Comparison of ENCODE assay signal across 8 cellular contexts in genomic region chr18:59268722-59269562, GRCh38. TPM values are rescaled to one million over a fixed set of nuclear protein-coding genes. Genes with fewer than 3 reads are reported as not detected.
A peak's percentile ranks its signal among the peaks of the same experiment; 100 is the strongest.
DNase-seq lines count a peak whose midpoint lies in the region; ATAC-seq, FAIRE-seq and TF ChIP-seq lines count a peak whose summit lies in the region.

No MANE protein-coding gene starts in this region.

- H3K4me1 Mint-ChIP-seq in activated T-helper 17 cell treated with anti-CD3 and anti-CD28 coated beads, Interleukin-2, amount 50 U/mL, for 72 hours: peaks cover 11% of the 10 kb centered on the region

- FAIRE-seq in kidney (lab: Jason Lieb, UNC): no peak

- H3K36me3 Mint-ChIP-seq in activated T-helper 17 cell treated with anti-CD3 and anti-CD28 coated beads, Interleukin-2, amount 50 U/mL, for 72 hours (ENCODE audit: low read depth): peaks cover 5% of the 10 kb centered on the region

- DNase-seq in heart left ventricle (peak in 1 of 5 donors; percentile 19), right atrium auricular region (ENCODE audit: low spot score) (no peak), NCI-H1092 treated with DMSO at 0.1 percent for 48 hours (lab: John Stamatoyannopoulos, UW) (peak; percentile 49), kidney (peak; percentile 73), stomach (no peak), A172 (ENCODE audit: low spot score) (no peak)

- TF ChIP-seq CTCF in heart left ventricle (IDR thresholded peaks at IDR 0.05) (peak in 4 of 12 donors; percentile 10 to 39 (median 14)), right atrium auricular region (IDR thresholded peaks at IDR 0.05) (no peak), kidney (IDR thresholded peaks at IDR 0.05; ENCODE audit: borderline replicate concordance, extremely low read depth, insufficient read depth) (no peak), stomach (IDR thresholded peaks at IDR 0.05) (no peak)

- 1 to 5% (median 2%) methylated on average over 32 to 90 of the region's 90 CpGs for WGBS in heart left ventricle, 4 donors
- WGBS in stomach, 5 donors: 1 to 4% (median 2%) methylated on average over 16 to 90 of the region's 90 CpGs

- H3K27ac ChIP-seq in heart left ventricle (no peak overlapping the region), right atrium auricular region (no peak overlapping the region), kidney (ENCODE audit: low read depth in 2 of 2, low read length in 2 of 2) (no peak overlapping the region), stomach (no peak overlapping the region)

- TF ChIP-seq EP300 in stomach (IDR thresholded peaks at IDR 0.05): no peak

- TF ChIP-seq POLR2A in heart left ventricle (IDR thresholded peaks at IDR 0.05) (no peak), stomach (IDR thresholded peaks at IDR 0.05) (no peak)

- H3K4me1 ChIP-seq in heart left ventricle (peaks cover 0 to 54% (median 22%) of the 10 kb centered on the region in 12 donors), right atrium auricular region (peaks cover 0 to 53% of the 10 kb centered on the region in 2 donors), kidney (ENCODE audit: control insufficient read depth in 1 of 2, insufficient read depth in 1 of 2, low read depth in 1 of 2, low read length in 2 of 2) (peaks cover 0 to 2% of the 10 kb centered on the region in 2 donors), stomach (peaks cover 30 to 66% (median 58%) of the 10 kb centered on the region in 4 donors)

- peaks cover 79 to 100% (median 98%) of the 10 kb centered on the region in 9 donors for H3K27me3 ChIP-seq in heart left ventricle
- H3K27me3 ChIP-seq in right atrium auricular region: peaks cover 31 to 76% of the 10 kb centered on the region in 2 donors
- peaks cover 32 to 100% (median 100%) of the 10 kb centered on the region in 3 donors for H3K27me3 ChIP-seq in stomach

- H3K27ac Mint-ChIP-seq in activated T-helper 17 cell treated with anti-CD3 and anti-CD28 coated beads, Interleukin-2, amount 50 U/mL, for 72 hours: no peak overlapping the region

- peaks cover 57% of the 10 kb centered on the region for H3K27me3 Mint-ChIP-seq in activated T-helper 17 cell treated with anti-CD3 and anti-CD28 coated beads, Interleukin-2, amount 50 U/mL, for 72 hours

- no peaks in the 10 kb centered on the region for H3K36me3 ChIP-seq in heart left ventricle
- no peaks in the 10 kb centered on the region for H3K36me3 ChIP-seq in right atrium auricular region
- H3K36me3 ChIP-seq in kidney (ENCODE audit: control insufficient read depth in 1 of 2, insufficient read depth in 2 of 2, low read length in 2 of 2): no peaks in the 10 kb centered on the region
- H3K36me3 ChIP-seq in stomach: no peaks in the 10 kb centered on the region

- H3K4me3 Mint-ChIP-seq in activated T-helper 17 cell treated with anti-CD3 and anti-CD28 coated beads, Interleukin-2, amount 50 U/mL, for 72 hours: peak overlapping the region; percentile 64

- peak overlapping the region in 7 of 12 donors; percentile 23 to 33 (median 31) for H3K4me3 ChIP-seq in heart left ventricle
- H3K4me3 ChIP-seq in right atrium auricular region: peak overlapping the region in 1 of 2 donors; percentile 25
- no peak overlapping the region for H3K4me3 ChIP-seq in kidney (ENCODE audit: low read length in 2 of 2)
- peak overlapping the region; percentile 14 to 35 (median 24) for H3K4me3 ChIP-seq in stomach

- peak in 3 of 4 donors; percentile 57 to 69 (median 65) for ATAC-seq in heart left ventricle
- ATAC-seq in activated T-helper 17 cell treated with anti-CD3 and anti-CD28 coated beads, Interleukin-2, amount 50 U/mL, for 72 hours (replicated peaks): peak; percentile 74
- no peak for ATAC-seq in HG02623 (IDR thresholded peaks at IDR 0.05; ENCODE audit: unreplicated experiment)

- intact Hi-C loops in heart left ventricle (cut with DNase I): loop anchor here in 1 of 10 donors (10.0 kb wide), 1 partner anchor 184 kb away; no protein-coding TSS in a partner anchor
- intact Hi-C loops in kidney (cut with DNase I): no loop called here
- intact Hi-C loops in stomach (cut with DNase I; ENCODE audit: low total_unique reads): no loop called here

- no peak overlapping the region for H3K9ac ChIP-seq in kidney (ENCODE audit: low read length in 2 of 2)

- H3K9me3 ChIP-seq in heart left ventricle (no peaks in the 10 kb centered on the region), right atrium auricular region (no peaks in the 10 kb centered on the region), kidney (ENCODE audit: control insufficient read depth in 1 of 2, low read length in 2 of 2) (no peaks in the 10 kb centered on the region), stomach (peaks cover 0 to 21% (median 0%) of the 10 kb centered on the region in 4 donors)

- no peaks in the 10 kb centered on the region for H3K9me3 Mint-ChIP-seq in activated T-helper 17 cell treated with anti-CD3 and anti-CD28 coated beads, Interleukin-2, amount 50 U/mL, for 72 hours

RNA-seq across cellular contexts. Expression of gene RAX, which starts 4.3 kb away (rescaled TPM):
- total RNA-seq in heart left ventricle (not detected), right atrium auricular region (not detected), kidney (not detected), stomach (not detected)
- polyA plus RNA-seq in heart left ventricle (not detected), kidney (ENCODE audit: insufficient read depth, low read depth, low replicate concordance) (not detected), stomach (under 1 TPM in 1 of 3 donors, not detected in 2; 0.05 TPM)
- total RNA-seq in activated T-helper 17 cell treated with anti-CD3 and anti-CD28 coated beads, Interleukin-2, amount 50 U/mL, for 72 hours: under 1 TPM in 1 of 2 donors, not detected in 1; 0.24 TPM
- total RNA-seq in A172 (2014; rRNA removed; shearing (Covaris generic)): not detected in 2 replicates

RNA-seq across cellular contexts. Expression of gene GRP, which starts 49.0 kb away (rescaled TPM):
- total RNA-seq in heart left ventricle (not detected), right atrium auricular region (not detected), kidney (not detected), stomach (1 to 10 TPM in 2 of 5 donors, not detected in 3; 2.4 to 3.2 TPM)
- polyA plus RNA-seq in heart left ventricle (not detected), kidney (ENCODE audit: insufficient read depth, low read depth, low replicate concordance) (not detected), stomach (under 1 TPM in 2 of 3 donors, not detected in 1; 0.60 to 0.68 TPM)
- total RNA-seq in activated T-helper 17 cell treated with anti-CD3 and anti-CD28 coated beads, Interleukin-2, amount 50 U/mL, for 72 hours: not detected
- total RNA-seq in A172 (2014; rRNA removed; shearing (Covaris generic)): not detected in 2 replicates

RNA-seq across cellular contexts. Expression of gene CPLX4, which starts 49.5 kb away (rescaled TPM):
- total RNA-seq in heart left ventricle: not detected
- not detected for polyA plus RNA-seq in heart left ventricle
- not detected for total RNA-seq in right atrium auricular region
- not detected for total RNA-seq in activated T-helper 17 cell treated with anti-CD3 and anti-CD28 coated beads, Interleukin-2, amount 50 U/mL, for 72 hours
- total RNA-seq in kidney: not detected
- not detected for polyA plus RNA-seq in kidney (ENCODE audit: insufficient read depth, low read depth, low replicate concordance)
- not detected for total RNA-seq in stomach
- polyA plus RNA-seq in stomach: not detected
- not detected in 2 replicates for total RNA-seq in A172 (2014; rRNA removed; shearing (Covaris generic))

Comparison
In these comparisons a context has a peak if more than half of its experiments do, and no peak if none do; other contexts are left out.
1. DNase-seq: peak in NCI-H1092 treated with DMSO at 0.1 percent for 48 hours (single experiment) and kidney (single experiment); none in right atrium auricular region (single experiment), stomach (single experiment) and A172 (single experiment).
2. H3K4me3 ChIP-seq: peak in heart left ventricle (7 of 12) and stomach (4 of 4); none in kidney (0 of 2).